ENCODE assay signal across 1 cellular context in the genomic region with DNA sequence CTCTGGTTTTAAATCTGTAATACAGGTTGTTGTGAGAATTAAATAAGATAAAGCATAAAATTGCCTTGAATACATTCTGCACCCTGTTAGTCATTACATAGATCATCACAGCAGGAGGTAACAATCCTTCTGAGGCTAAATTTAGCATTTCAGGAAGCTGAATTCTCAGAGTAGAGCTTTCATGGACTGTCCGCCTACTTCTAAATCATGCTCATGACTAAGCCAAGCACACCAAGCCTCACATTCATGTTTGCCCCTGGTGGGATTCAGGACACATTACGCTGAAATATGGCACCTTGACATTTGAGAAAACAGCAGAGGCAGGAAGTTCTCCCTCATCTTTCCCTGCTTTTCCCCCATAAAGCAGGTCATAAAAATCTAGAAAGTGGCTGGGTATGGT.
TF ChIP-seq lines count a peak whose summit lies in the region.

No MANE protein-coding gene starts in this region.

TF ChIP-seq in SK-N-SH treated with all-trans-retinoic acid at 6 μM for 48 hours, 23 proteins besides CTCF, POLR2A, EP300 and RAD21 (continued from another document):
- TF ChIP-seq, protein P1, sequence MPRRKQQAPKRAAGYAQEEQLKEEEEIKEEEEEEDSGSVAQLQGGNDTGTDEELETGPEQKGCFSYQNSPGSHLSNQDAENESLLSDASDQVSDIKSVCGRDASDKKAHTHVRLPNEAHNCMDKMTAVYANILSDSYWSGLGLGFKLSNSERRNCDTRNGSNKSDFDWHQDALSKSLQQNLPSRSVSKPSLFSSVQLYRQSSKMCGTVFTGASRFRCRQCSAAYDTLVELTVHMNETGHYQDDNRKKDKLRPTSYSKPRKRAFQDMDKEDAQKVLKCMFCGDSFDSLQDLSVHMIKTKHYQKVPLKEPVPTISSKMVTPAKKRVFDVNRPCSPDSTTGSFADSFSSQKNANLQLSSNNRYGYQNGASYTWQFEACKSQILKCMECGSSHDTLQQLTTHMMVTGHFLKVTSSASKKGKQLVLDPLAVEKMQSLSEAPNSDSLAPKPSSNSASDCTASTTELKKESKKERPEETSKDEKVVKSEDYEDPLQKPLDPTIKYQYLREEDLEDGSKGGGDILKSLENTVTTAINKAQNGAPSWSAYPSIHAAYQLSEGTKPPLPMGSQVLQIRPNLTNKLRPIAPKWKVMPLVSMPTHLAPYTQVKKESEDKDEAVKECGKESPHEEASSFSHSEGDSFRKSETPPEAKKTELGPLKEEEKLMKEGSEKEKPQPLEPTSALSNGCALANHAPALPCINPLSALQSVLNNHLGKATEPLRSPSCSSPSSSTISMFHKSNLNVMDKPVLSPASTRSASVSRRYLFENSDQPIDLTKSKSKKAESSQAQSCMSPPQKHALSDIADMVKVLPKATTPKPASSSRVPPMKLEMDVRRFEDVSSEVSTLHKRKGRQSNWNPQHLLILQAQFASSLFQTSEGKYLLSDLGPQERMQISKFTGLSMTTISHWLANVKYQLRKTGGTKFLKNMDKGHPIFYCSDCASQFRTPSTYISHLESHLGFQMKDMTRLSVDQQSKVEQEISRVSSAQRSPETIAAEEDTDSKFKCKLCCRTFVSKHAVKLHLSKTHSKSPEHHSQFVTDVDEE (CRISPR knock-in tag; IDR thresholded peaks at IDR 0.05): no peak
- no peak for TF ChIP-seq ZC3H10 (CRISPR knock-in tag; IDR thresholded peaks at IDR 0.05)
